ENCODE assay signal across 32 cellular contexts in the genomic region with DNA sequence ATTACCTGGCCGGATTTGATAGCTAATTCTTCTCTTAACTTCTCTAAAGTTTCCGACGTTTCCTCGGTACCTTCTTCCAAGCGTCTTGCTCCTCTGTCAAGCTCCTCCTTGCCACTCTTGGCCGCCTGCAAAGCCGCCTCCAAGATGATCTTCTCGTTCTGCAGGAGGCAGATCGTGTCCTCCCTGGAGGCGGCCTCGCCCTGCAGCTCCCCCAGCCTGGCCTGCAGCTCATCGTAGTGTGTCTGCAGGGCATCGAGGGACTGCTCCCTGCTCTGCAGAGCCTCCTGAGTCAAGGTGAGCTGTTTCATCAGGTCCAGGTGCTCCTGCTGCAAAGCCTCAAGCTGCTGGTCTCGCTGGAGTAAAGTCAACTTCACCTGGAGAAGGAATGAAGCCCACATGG.
"Had no signal": no experiment of that assay in that cellular context is flagged by ENCODE, and none has a peak within 500 bp of the region (broad histone marks: within the 10 kb centered on the region; RNA-seq: fewer than 3 reads in every experiment).

No MANE protein-coding gene starts in this region.

- ATAC-seq: esophagus mucosa; gastrocnemius medialis; left lobe of liver; mucosa of descending colon; sciatic nerve; stimulated activated effector memory CD8-positive, alpha-beta T cell treated with anti-CD3 and anti-CD28 coated beads, Interleukin-12 subunit alpha, Interleukin-12 subunit beta, amount 100 ng/mL, for 72 hours; stimulated activated naive CD8-positive, alpha-beta T cell treated with anti-CD3 and anti-CD28 coated beads, Interleukin-15, Interleukin-2, amounts not matched to agents 100 U/mL and 50 U/mL, for 24 hours had no signal

- H3K27me3 ChIP-seq: dorsolateral prefrontal cortex, gastrocnemius medialis, hepatocyte, testis, tibial artery had no signal

- FAIRE-seq: colon, kidney, urothelium cell line had no signal

- H2AFZ ChIP-seq: hepatocyte, parathyroid adenoma had no signal

- H3K27me3 Mint-ChIP-seq: naive B cell; natural killer cell treated with Interleukin-12 subunit alpha and Interleukin-12 subunit beta and Interleukin-15 and Interleukin-18, amount 100 ng/mL, for 72 hours; progenitor cell of endocrine pancreas; type B pancreatic cell had no signal

- H3K4me2 ChIP-seq: hepatocyte, smooth muscle cell had no signal

- H3K9ac ChIP-seq: parathyroid adenoma had no signal

- DNase-seq: dorsolateral prefrontal cortex; effector CD4-positive, alpha-beta T cell; foreskin fibroblast; gastrocnemius medialis; head of caudate nucleus; kidney; mesenchymal stem cell; mucosa of descending colon; naive B cell; stimulated activated CD4-positive, alpha-beta T cell treated with anti-CD3 and anti-CD28 coated beads, Interleukin-12 subunit alpha, Interleukin-12 subunit beta, amount 100 ng/mL, for 4 hours; stimulated activated CD4-positive, alpha-beta T cell treated with anti-CD3 and anti-CD28 coated beads, Interleukin-2, amount 100 ng/mL, for 24 hours; stimulated activated CD4-positive, alpha-beta T cell treated with anti-CD3 and anti-CD28 coated beads, Interleukin-4, amount 100 ng/mL, for 24 hours; stimulated activated naive CD8-positive, alpha-beta T cell treated with anti-CD3 and anti-CD28 coated beads, Interleukin-15, Interleukin-2, amounts not matched to agents 100 U/mL and 50 U/mL, for 24 hours; substantia nigra; testis; tibial artery had no signal

- H3K4me3 ChIP-seq: dorsolateral prefrontal cortex, gastrocnemius medialis, hepatocyte, lung, mucosa of descending colon, smooth muscle cell, testis, tibial artery had no signal

- H3K9me3 ChIP-seq: gastrocnemius medialis, mucosa of descending colon, testis, tibial artery had no signal

- H3K27ac ChIP-seq: dorsolateral prefrontal cortex, epithelial cell of prostate, gastrocnemius medialis, hepatocyte, parathyroid adenoma, testis, tibial artery had no signal

- H3K4me3 Mint-ChIP-seq: mesothelial cell of epicardium; naive B cell; natural killer cell treated with Interleukin-12 subunit alpha and Interleukin-12 subunit beta and Interleukin-15 and Interleukin-18, amount 100 ng/mL, for 72 hours; neural crest cell; stimulated activated effector memory CD8-positive, alpha-beta T cell treated with anti-CD3 and anti-CD28 coated beads, Interleukin-12 subunit alpha, Interleukin-12 subunit beta, amount 100 ng/mL, for 72 hours; type B pancreatic cell had no signal

- H3K27ac Mint-ChIP-seq: mesothelial cell of epicardium; naive B cell; natural killer cell treated with Interleukin-12 subunit alpha and Interleukin-12 subunit beta and Interleukin-15 and Interleukin-18, amount 100 ng/mL, for 72 hours; progenitor cell of endocrine pancreas; stimulated activated effector memory CD8-positive, alpha-beta T cell treated with anti-CD3 and anti-CD28 coated beads, Interleukin-12 subunit alpha, Interleukin-12 subunit beta, amount 100 ng/mL, for 72 hours; type B pancreatic cell had no signal

- H3K4me1 Mint-ChIP-seq: mesothelial cell of epicardium; neural crest cell; stimulated activated effector memory CD8-positive, alpha-beta T cell treated with anti-CD3 and anti-CD28 coated beads, Interleukin-12 subunit alpha, Interleukin-12 subunit beta, amount 100 ng/mL, for 72 hours had no signal

- H3K4me1 ChIP-seq: gastrocnemius medialis, parathyroid adenoma, testis, tibial artery had no signal

- H3K9me3 Mint-ChIP-seq: mesothelial cell of epicardium; naive B cell; natural killer cell treated with Interleukin-12 subunit alpha and Interleukin-12 subunit beta and Interleukin-15 and Interleukin-18, amount 100 ng/mL, for 72 hours; neural crest cell; stimulated activated effector memory CD8-positive, alpha-beta T cell treated with anti-CD3 and anti-CD28 coated beads, Interleukin-12 subunit alpha, Interleukin-12 subunit beta, amount 100 ng/mL, for 72 hours; type B pancreatic cell had no signal
